ENCODE assay signal across 8 cellular contexts in the genomic region with DNA sequence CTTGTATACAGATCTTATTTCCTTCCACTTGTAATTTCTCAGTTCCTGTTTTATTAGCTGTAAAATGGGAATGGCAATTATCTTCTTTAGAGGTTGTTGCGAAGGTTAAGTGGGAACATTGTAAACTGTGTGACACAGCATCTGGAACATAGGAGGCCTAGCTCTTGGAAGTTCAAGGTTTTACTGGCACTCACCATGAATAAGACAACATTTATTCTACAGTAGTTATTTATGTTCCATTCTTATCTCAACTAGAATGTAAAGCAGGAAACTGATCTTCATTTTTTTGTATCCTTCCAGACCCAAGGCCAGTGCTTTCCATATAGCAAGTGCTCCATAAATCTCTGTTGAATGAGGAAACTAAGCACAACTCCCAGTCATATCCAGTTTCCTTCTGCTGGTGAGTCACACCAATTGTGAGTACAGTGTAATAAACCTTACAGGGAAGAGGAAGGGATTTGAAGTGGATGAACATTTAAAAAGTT. TPM values are rescaled to one million over a fixed set of nuclear protein-coding genes. Genes with fewer than 3 reads are reported as not detected.
DNase-seq lines count a peak whose midpoint lies in the region; ATAC-seq, FAIRE-seq and TF ChIP-seq lines count a peak whose summit lies in the region.

No MANE protein-coding gene starts in this region.

- DNase-seq in DMS53 treated with DMSO at 0.1 percent for 48 hours (lab: John Stamatoyannopoulos, UW; ENCODE audit: unreplicated experiment) (peak; percentile 88), LoVo (ENCODE audit: low spot score) (peak; percentile 81), astrocyte of the cerebellum (ENCODE audit: low read depth) (peak; percentile 31), HTR-8/SVneo (ENCODE audit: insufficient read length, low spot score) (no peak), KG1 (lab: John Stamatoyannopoulos, UW) (no peak)
- no peak for DNase-seq in NK-92 treated with Interleukin-12 subunit alpha and Interleukin-12 subunit beta, amount 100 ng/mL, for 24 hours (lab: John Stamatoyannopoulos, UW)

- peak overlapping the region in 1 of 2 donors; percentile 96 for H3K9ac ChIP-seq in liver (ENCODE audit: low read depth in 1 of 2, low read length in 2 of 2)

- TF ChIP-seq CTCF in astrocyte of the cerebellum (IDR thresholded peaks at IDR 0.05; ENCODE audit: low read depth, low read length, missing control alignments): no peak
- no peak for TF ChIP-seq CTCF in liver (IDR thresholded peaks at IDR 0.05; ENCODE audit: low read depth, low read length, missing input control)

- peaks cover 0 to 4% (median 0%) of the 10 kb centered on the region in 4 donors for H3K36me3 ChIP-seq in liver (ENCODE audit: control insufficient read depth in 4 of 4, insufficient read depth in 3 of 4, low read depth in 1 of 4, low read length in 3 of 4)

- in situ Hi-C loops in astrocyte of the cerebellum (cut with HindIII; ENCODE audit: low sequenced_read_pairs): no loop called here

- 66% methylated on average over 1 of the region's 1 CpG for WGBS in liver

- no peak for FAIRE-seq in HTR-8/SVneo (lab: Jason Lieb, UNC)

- no peaks in the 10 kb centered on the region for H3K9me3 ChIP-seq in liver (ENCODE audit: control insufficient read depth in 4 of 4, low read length in 3 of 4)

- ATAC-seq in GM19397 (IDR thresholded peaks at IDR 0.05; ENCODE audit: unreplicated experiment): no peak

- H3K27ac ChIP-seq in liver (ENCODE audit: low read depth in 1 of 2, low read length in 2 of 2): peak overlapping the region; percentile 23 to 90

- TF ChIP-seq RAD21 in liver (IDR thresholded peaks at IDR 0.05): no peak

- H3K4me3 ChIP-seq in astrocyte of the cerebellum (ENCODE audit: low read depth, low read length): peak overlapping the region; percentile 93
- peak overlapping the region in 2 of 3 donors; percentile 80 to 95 for H3K4me3 ChIP-seq in liver (ENCODE audit: low read depth in 1 of 3, low read length in 3 of 3)

- no peaks in the 10 kb centered on the region for H3K27me3 ChIP-seq in liver (ENCODE audit: control insufficient read depth in 4 of 4, insufficient read depth in 4 of 4, low read length in 3 of 4)

- peaks cover 1 to 35% (median 22%) of the 10 kb centered on the region in 4 donors for H3K4me1 ChIP-seq in liver (ENCODE audit: control insufficient read depth in 4 of 4, insufficient read depth in 4 of 4, low read length in 3 of 4)

TF ChIP-seq in liver, 16 proteins besides CTCF, POLR2A, EP300 and RAD21:
- no peak for TF ChIP-seq TAF1 (conservative IDR thresholded peaks at IDR 0.05)
- TF ChIP-seq EGR1 (IDR thresholded peaks at IDR 0.05; ENCODE audit: low read depth in 2 of 2): no peak
- peak in 1 of 2 donors; percentile 32 for TF ChIP-seq JUND (IDR thresholded peaks at IDR 0.05)
- no peak for TF ChIP-seq MAX (IDR thresholded peaks at IDR 0.05)
- TF ChIP-seq, protein P1, sequence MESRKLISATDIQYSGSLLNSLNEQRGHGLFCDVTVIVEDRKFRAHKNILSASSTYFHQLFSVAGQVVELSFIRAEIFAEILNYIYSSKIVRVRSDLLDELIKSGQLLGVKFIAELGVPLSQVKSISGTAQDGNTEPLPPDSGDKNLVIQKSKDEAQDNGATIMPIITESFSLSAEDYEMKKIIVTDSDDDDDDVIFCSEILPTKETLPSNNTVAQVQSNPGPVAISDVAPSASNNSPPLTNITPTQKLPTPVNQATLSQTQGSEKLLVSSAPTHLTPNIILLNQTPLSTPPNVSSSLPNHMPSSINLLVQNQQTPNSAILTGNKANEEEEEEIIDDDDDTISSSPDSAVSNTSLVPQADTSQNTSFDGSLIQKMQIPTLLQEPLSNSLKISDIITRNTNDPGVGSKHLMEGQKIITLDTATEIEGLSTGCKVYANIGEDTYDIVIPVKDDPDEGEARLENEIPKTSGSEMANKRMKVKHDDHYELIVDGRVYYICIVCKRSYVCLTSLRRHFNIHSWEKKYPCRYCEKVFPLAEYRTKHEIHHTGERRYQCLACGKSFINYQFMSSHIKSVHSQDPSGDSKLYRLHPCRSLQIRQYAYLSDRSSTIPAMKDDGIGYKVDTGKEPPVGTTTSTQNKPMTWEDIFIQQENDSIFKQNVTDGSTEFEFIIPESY (IDR thresholded peaks at IDR 0.05): no peak
- no peak for TF ChIP-seq YY1 (IDR thresholded peaks at IDR 0.05)
- TF ChIP-seq NR2F2 (IDR thresholded peaks at IDR 0.05): no peak
TF ChIP-seq in liver: peak in this region for 1.

RNA-seq across cellular contexts. Expression of gene BCL10, which starts 1.4 kb away (rescaled TPM):
- 1 to 10 TPM; 6.3 to 8.9 TPM for total RNA-seq in liver
- 1 to 10 TPM; 3.1 to 8.8 TPM for polyA plus RNA-seq in liver

RNA-seq across cellular contexts. Expression of gene C1orf52, which starts 15.5 kb away (rescaled TPM):
- 1 to 10 TPM; 6.1 to 8.3 TPM for total RNA-seq in liver
- 10 to 100 TPM in 1 of 2 donors, 1 to 10 TPM in 1; 6.2 to 10.9 TPM for polyA plus RNA-seq in liver

Comparison
In these comparisons a context has a peak if more than half of its experiments do, and no peak if none do; other contexts are left out.
1. DNase-seq: peak in DMS53 treated with DMSO at 0.1 percent for 48 hours (single experiment), LoVo (single experiment) and astrocyte of the cerebellum (single experiment); none in NK-92 treated with Interleukin-12 subunit alpha and Interleukin-12 subunit beta, amount 100 ng/mL, for 24 hours (single experiment), HTR-8/SVneo (single experiment) and KG1 (single experiment).